11 cellular contexts compared by ENCODE assay signal in genomic region chr11:129639300-129639699, GRCh38.
DNase-seq lines count a peak whose midpoint lies in the region; ATAC-seq and TF ChIP-seq lines count a peak whose summit lies in the region.
"Had no signal": no experiment of that assay in that cellular context is flagged by ENCODE, and none has a peak within 500 bp of the region (broad histone marks: within the 10 kb centered on the region; RNA-seq: fewer than 3 reads in every experiment).

No MANE protein-coding gene starts in this region.

- H3K9me3 Mint-ChIP-seq in stimulated activated memory B cell treated with anti-CD40 and anti-IgM and Interleukin-4, amounts not matched to agents 10 μg/mL and 1 μg/mL and 100 μg/mL, for 72 hours = no peaks in the 10 kb centered on the region
- H3K9me3 Mint-ChIP-seq: memory B cell had no signal

- H3K9me3 ChIP-seq in A673 (ENCODE audit: low read depth, low read length, poor library complexity, severe bottlenecking) (no peaks in the 10 kb centered on the region), HEK293 (ENCODE audit: control insufficient read depth, insufficient read depth, low read depth, low read length) (no peaks in the 10 kb centered on the region)

- peak overlapping the region; percentile 58 for H3K27ac ChIP-seq in A673 (ENCODE audit: low read depth, low read length, poor library complexity, severe bottlenecking)
- H3K27ac ChIP-seq in HEK293 (ENCODE audit: extremely low read depth, low read depth, low read length) = no peak overlapping the region

- TF ChIP-seq CTCF in A673 (conservative IDR thresholded peaks at IDR 0.05; ENCODE audit: low read depth, low read length) = no peak
- TF ChIP-seq CTCF in HEK293 (tag by site-specific recombination; IDR thresholded peaks at IDR 0.05) = no peak
- TF ChIP-seq CTCF in fibroblast of the aortic adventitia (IDR thresholded peaks at IDR 0.05; ENCODE audit: insufficient read depth, low read length) = no peak

- peaks cover 33% of the 10 kb centered on the region for H3K4me1 ChIP-seq in A673 (ENCODE audit: insufficient read depth, low read length, poor library complexity, severe bottlenecking)
- H3K4me1 ChIP-seq in HEK293 (ENCODE audit: control insufficient read depth, insufficient read depth, low read length) = no peaks in the 10 kb centered on the region; the same call in 1 of the 2 replicates

- no peak overlapping the region for H3K4me3 Mint-ChIP-seq in stimulated activated memory B cell treated with anti-CD40 and anti-IgM and Interleukin-4, amounts not matched to agents 10 μg/mL and 1 μg/mL and 100 μg/mL, for 72 hours
- H3K4me3 Mint-ChIP-seq: H9, memory B cell had no signal

- peaks cover 8% of the 10 kb centered on the region for H3K27me3 Mint-ChIP-seq in stimulated activated memory B cell treated with anti-CD40 and anti-IgM and Interleukin-4, amounts not matched to agents 10 μg/mL and 1 μg/mL and 100 μg/mL, for 72 hours

- no peaks in the 10 kb centered on the region for H3K36me3 Mint-ChIP-seq in stimulated activated memory B cell treated with anti-CD40 and anti-IgM and Interleukin-4, amounts not matched to agents 10 μg/mL and 1 μg/mL and 100 μg/mL, for 72 hours
- H3K36me3 Mint-ChIP-seq: memory B cell had no signal

- H3K27me3 ChIP-seq in A673 (replicated peaks; ENCODE audit: insufficient read depth, low read depth, low read length, poor library complexity) = no peaks in the 10 kb centered on the region

- peak; percentile 94 for ATAC-seq in SK-N-SH treated with all-trans-retinoic acid at 6 μM for 48 hours
- ATAC-seq in GM18498 (IDR thresholded peaks at IDR 0.05; ENCODE audit: unreplicated experiment) = no peak
- ATAC-seq in stimulated activated memory B cell treated with anti-CD40 and anti-IgM and Interleukin-4, amounts not matched to agents 10 μg/mL and 1 μg/mL and 100 μg/mL, for 72 hours = no peak

- intact Hi-C loops in A673 (cut with micrococcal nuclease; ENCODE audit: unreplicated experiment) = loop anchor here (5.0 kb wide), 1 partner anchor 97 kb away; no protein-coding TSS in a partner anchor

- no TSS peak for BruUV-seq in A673 (replicated peaks; lab: Mats Ljungman, UMichigan)

- POLR2A ChIA-PET in A673 (lab: Charles Lee; ENCODE audit: low non-redundant PET) = interaction anchor here (0.6 kb wide), 1 partner anchor 362 kb away, joined by 3 read pairs; no protein-coding TSS in a partner anchor
- POLR2A ChIA-PET in HEK293 (lab: Yijun Ruan, JAX) = no interaction called here

- CTCF ChIA-PET in A673 (lab: Charles Lee) (interaction anchor here (1.4 kb wide), 1 partner anchor 95 kb away, joined by 7 read pairs; no protein-coding TSS in a partner anchor), HEK293 (lab: Yijun Ruan, JAX) (interaction anchor here (0.6 to 1.2 kb wide), 4 partner anchors 24 to 264 kb away, joined by 3 read pairs; no protein-coding TSS in a partner anchor)

- no peaks in the 10 kb centered on the region for H3K4me1 Mint-ChIP-seq in stimulated activated memory B cell treated with anti-CD40 and anti-IgM and Interleukin-4, amounts not matched to agents 10 μg/mL and 1 μg/mL and 100 μg/mL, for 72 hours
- H3K4me1 Mint-ChIP-seq: H9, memory B cell had no signal

- DNase-seq in A673 (ENCODE audit: low spot score) = peak; percentile 94
- DNase-seq in fibroblast of the aortic adventitia (ENCODE audit: low read depth) = peak; percentile 92
- no peak for DNase-seq in GF-D8 (lab: John Stamatoyannopoulos, UW)
- DNase-seq in DMS 273 (lab: John Stamatoyannopoulos, UW; ENCODE audit: unreplicated experiment) = no peak
- DNase-seq: H9, NCI-H524 had no signal

- H3K36me3 ChIP-seq in A673 (ENCODE audit: insufficient read depth, low read length, poor library complexity, severe bottlenecking) (no peaks in the 10 kb centered on the region), HEK293 (ENCODE audit: control insufficient read depth in 2 of 2, insufficient read depth in 1 of 2, low read length in 2 of 2) (no peaks in the 10 kb centered on the region)

- H3K27ac Mint-ChIP-seq in stimulated activated memory B cell treated with anti-CD40 and anti-IgM and Interleukin-4, amounts not matched to agents 10 μg/mL and 1 μg/mL and 100 μg/mL, for 72 hours = no peak overlapping the region
- H3K27ac Mint-ChIP-seq: H9, memory B cell had no signal

- H3K4me3 ChIP-seq in A673 (ENCODE audit: low read depth, low read length, poor library complexity, severe bottlenecking) (no peak overlapping the region), HEK293 (ENCODE audit: low read depth, low read length) (no peak overlapping the region), fibroblast of the aortic adventitia (ENCODE audit: low read depth, low read length) (no peak overlapping the region)

TF ChIP-seq in HEK293, 187 proteins besides CTCF, POLR2A, EP300 and RAD21 (continues in another document):
- TF ChIP-seq SP3 (tag by site-specific recombination; IDR thresholded peaks at IDR 0.05) (peak; percentile 39; the same call in 1 of the 2 replicates), ZNF449 (tag by site-specific recombination; IDR thresholded peaks at IDR 0.05) (peak; percentile 78), ZNF366 (tag by site-specific recombination; conservative IDR thresholded peaks at IDR 0.05) (peak; percentile 89)

TF ChIP-seq in SK-N-SH treated with all-trans-retinoic acid at 6 μM for 48 hours, 23 proteins besides CTCF, POLR2A, EP300 and RAD21:
- TF ChIP-seq ISL1 (CRISPR knock-in tag; IDR thresholded peaks at IDR 0.05) = peak; percentile 90
- peak; percentile 27; the same call in 1 of the 2 replicates for TF ChIP-seq CSDC2 (CRISPR knock-in tag; IDR thresholded peaks at IDR 0.05)
- no peak for TF ChIP-seq ZFP3 (CRISPR knock-in tag; IDR thresholded peaks at IDR 0.05)
- no peak; the same call in 1 of the 2 replicates for TF ChIP-seq CSRNP3 (CRISPR knock-in tag; IDR thresholded peaks at IDR 0.05)
- TF ChIP-seq TSHZ2 (CRISPR knock-in tag; IDR thresholded peaks at IDR 0.05) = no peak
- TF ChIP-seq OSR1 (CRISPR knock-in tag; IDR thresholded peaks at IDR 0.05) = no peak
- peak; percentile 88; the same call in 1 of the 2 replicates for TF ChIP-seq TOX (CRISPR knock-in tag; IDR thresholded peaks at IDR 0.05; ENCODE audit: borderline replicate concordance)
- peak; percentile 86 for TF ChIP-seq ZC3H10 (CRISPR knock-in tag; IDR thresholded peaks at IDR 0.05)
- TF ChIP-seq BACH2 (CRISPR knock-in tag; IDR thresholded peaks at IDR 0.05; ENCODE audit: borderline replicate concordance) = no peak
- TF ChIP-seq SNAI2 (CRISPR knock-in tag; IDR thresholded peaks at IDR 0.05) = no peak
- TF ChIP-seq ZNF70 (CRISPR knock-in tag; IDR thresholded peaks at IDR 0.05) = no peak
- no peak for TF ChIP-seq ZNF8 (CRISPR knock-in tag; IDR thresholded peaks at IDR 0.05)
- 0 out of 2 replicates have a peak, but pooled peaks have one; percentile 26 for TF ChIP-seq RARB (CRISPR knock-in tag; IDR thresholded peaks at IDR 0.05)
TF ChIP-seq in SK-N-SH treated with all-trans-retinoic acid at 6 μM for 48 hours: peak in this region for 5.

Comparison
In these comparisons a context has a peak if more than half of its experiments do, and no peak if none do; other contexts are left out.
1. DNase-seq: peak in A673 (single experiment) and fibroblast of the aortic adventitia (single experiment); none in GF-D8 (single experiment) and DMS 273 (single experiment).